In genomic region chr1:8677782-8678181, GRCh38 we compare ENCODE assay signal across 1 cellular context.
TF ChIP-seq lines count a peak whose summit lies in the region.

No MANE protein-coding gene starts in this region.

TF ChIP-seq in neural cell, 6 proteins besides CTCF, POLR2A, EP300 and RAD21 (continued from another document):
- TF ChIP-seq, protein P1, sequence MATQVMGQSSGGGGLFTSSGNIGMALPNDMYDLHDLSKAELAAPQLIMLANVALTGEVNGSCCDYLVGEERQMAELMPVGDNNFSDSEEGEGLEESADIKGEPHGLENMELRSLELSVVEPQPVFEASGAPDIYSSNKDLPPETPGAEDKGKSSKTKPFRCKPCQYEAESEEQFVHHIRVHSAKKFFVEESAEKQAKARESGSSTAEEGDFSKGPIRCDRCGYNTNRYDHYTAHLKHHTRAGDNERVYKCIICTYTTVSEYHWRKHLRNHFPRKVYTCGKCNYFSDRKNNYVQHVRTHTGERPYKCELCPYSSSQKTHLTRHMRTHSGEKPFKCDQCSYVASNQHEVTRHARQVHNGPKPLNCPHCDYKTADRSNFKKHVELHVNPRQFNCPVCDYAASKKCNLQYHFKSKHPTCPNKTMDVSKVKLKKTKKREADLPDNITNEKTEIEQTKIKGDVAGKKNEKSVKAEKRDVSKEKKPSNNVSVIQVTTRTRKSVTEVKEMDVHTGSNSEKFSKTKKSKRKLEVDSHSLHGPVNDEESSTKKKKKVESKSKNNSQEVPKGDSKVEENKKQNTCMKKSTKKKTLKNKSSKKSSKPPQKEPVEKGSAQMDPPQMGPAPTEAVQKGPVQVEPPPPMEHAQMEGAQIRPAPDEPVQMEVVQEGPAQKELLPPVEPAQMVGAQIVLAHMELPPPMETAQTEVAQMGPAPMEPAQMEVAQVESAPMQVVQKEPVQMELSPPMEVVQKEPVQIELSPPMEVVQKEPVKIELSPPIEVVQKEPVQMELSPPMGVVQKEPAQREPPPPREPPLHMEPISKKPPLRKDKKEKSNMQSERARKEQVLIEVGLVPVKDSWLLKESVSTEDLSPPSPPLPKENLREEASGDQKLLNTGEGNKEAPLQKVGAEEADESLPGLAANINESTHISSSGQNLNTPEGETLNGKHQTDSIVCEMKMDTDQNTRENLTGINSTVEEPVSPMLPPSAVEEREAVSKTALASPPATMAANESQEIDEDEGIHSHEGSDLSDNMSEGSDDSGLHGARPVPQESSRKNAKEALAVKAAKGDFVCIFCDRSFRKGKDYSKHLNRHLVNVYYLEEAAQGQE (IDR thresholded peaks at IDR 0.05; ENCODE audit: borderline replicate concordance): no peak
